34 cellular contexts compared by ENCODE assay signal in genomic region chr1:1898246-1898933, GRCh38. TPM values are rescaled to one million over a fixed set of nuclear protein-coding genes. Genes with fewer than 3 reads are reported as not detected.
"Had no signal": no experiment of that assay in that cellular context is flagged by ENCODE, and none has a peak within 500 bp of the region (broad histone marks: within the 10 kb centered on the region; RNA-seq: fewer than 3 reads in every experiment).

No MANE protein-coding gene starts in this region.

- H2AFZ ChIP-seq: hepatocyte, parathyroid adenoma had no signal

- H3K27ac ChIP-seq: ascending aorta, gastrocnemius medialis, hepatocyte, parathyroid adenoma, psoas muscle, stomach, thyroid gland, upper lobe of right lung, VCaP had no signal

- H3K4me3 ChIP-seq: ascending aorta, gastrocnemius medialis, hepatocyte, psoas muscle, smooth muscle cell, stomach, thyroid gland, upper lobe of right lung had no signal

- H3K79me2 ChIP-seq: parathyroid adenoma had no signal

- H3K27ac Mint-ChIP-seq: activated CD4-positive, alpha-beta memory T cell treated with anti-CD3 and anti-CD28 coated beads for 36 hours; activated CD4-positive, alpha-beta T cell treated with anti-CD3 and anti-CD28 coated beads, Interleukin-2, amount 10 ng/mL, durations not matched to agents 24 days and 14 days; activated T-helper 1 cell treated with anti-CD3 and anti-CD28 coated beads, Interleukin-12 subunit alpha, Interleukin-12 subunit beta, Interleukin-2, Interleukin-4 antibody, amounts not matched to agents 30 ng/mL and 10 ng/mL and 1 ng/mL, durations not matched to agents 14 hours and 24 hours and 36 hours; effector memory CD8-positive, alpha-beta T cell; stimulated activated naive B cell treated with anti-CD40 and anti-IgM and Interleukin-4, amounts not matched to agents 10 μg/mL and 1 μg/mL and 100 μg/mL, for 72 hours had no signal

- H3K4me3 Mint-ChIP-seq: activated CD4-positive, alpha-beta memory T cell treated with anti-CD3 and anti-CD28 coated beads for 36 hours; activated CD4-positive, alpha-beta T cell treated with anti-CD3 and anti-CD28 coated beads, Interleukin-2, amount 10 ng/mL, durations not matched to agents 24 days and 14 days; activated naive CD4-positive, alpha-beta T cell treated with anti-CD3 and anti-CD28 coated beads, Interleukin-2, amount 10 ng/mL, durations not matched to agents 7 days and 5 days; activated naive CD8-positive, alpha-beta T cell treated with anti-CD3 and anti-CD28 coated beads, Interleukin-2, amount 10 ng/mL, durations not matched to agents 7 days and 5 days; activated T-helper 1 cell treated with anti-CD3 and anti-CD28 coated beads, Interleukin-12 subunit alpha, Interleukin-12 subunit beta, Interleukin-2, Interleukin-4 antibody, amounts not matched to agents 30 ng/mL and 10 ng/mL and 1 ng/mL, durations not matched to agents 14 hours and 24 hours and 36 hours; brain; stimulated activated naive B cell treated with anti-CD40 and anti-IgM and Interleukin-4, amounts not matched to agents 10 μg/mL and 1 μg/mL and 100 μg/mL, for 72 hours had no signal

- H3K9ac ChIP-seq: parathyroid adenoma had no signal

- H3K27me3 Mint-ChIP-seq: activated CD4-positive, alpha-beta memory T cell treated with anti-CD3 and anti-CD28 coated beads for 36 hours; stimulated activated naive B cell treated with anti-CD40 and anti-IgM and Interleukin-4, amounts not matched to agents 10 μg/mL and 1 μg/mL and 100 μg/mL, for 72 hours had no signal

- H3K9me3 ChIP-seq: ascending aorta, gastrocnemius medialis, psoas muscle, stomach, thyroid gland, upper lobe of right lung had no signal

- H3K36me3 ChIP-seq: ascending aorta, gastrocnemius medialis, stomach, thyroid gland, upper lobe of right lung had no signal

- FAIRE-seq: kidney had no signal

- DNase-seq: activated CD4-positive, alpha-beta memory T cell treated with anti-CD3 and anti-CD28 coated beads for 36 hours; activated CD8-positive, alpha-beta memory T cell treated with anti-CD3 and anti-CD28 coated beads, Interleukin-2, amount 50 U/mL, for 4 hours; activated effector memory CD4-positive, alpha-beta T cell treated with anti-CD3 and anti-CD28 coated beads, Interleukin-2, amount 50 U/mL, for 16 hours; activated T-cell treated with anti-CD3 and anti-CD28 coated beads, Interleukin-2, amount 50 U/mL, for 1 hour; cortex of kidney; erythroblast; gastrocnemius medialis; glutamatergic neuron; kidney; left colon; mammary epithelial cell; midbrain; nucleus accumbens; stimulated activated CD4-positive, alpha-beta T cell treated with anti-CD3 and anti-CD28 coated beads, Interleukin-1b, Interleukin-23, amount 100 ng/mL, for 48 hours; stimulated activated naive B cell treated with anti-CD40 and anti-IgM and Interleukin-4, amounts not matched to agents 10 μg/mL and 1 μg/mL and 100 μg/mL, for 72 hours; stomach; thyroid gland; upper lobe of right lung had no signal

- H3K27me3 ChIP-seq: ascending aorta, gastrocnemius medialis, hepatocyte, thyroid gland, upper lobe of right lung had no signal

- H3K36me3 Mint-ChIP-seq: activated CD4-positive, alpha-beta memory T cell treated with anti-CD3 and anti-CD28 coated beads for 36 hours; activated naive CD4-positive, alpha-beta T cell treated with anti-CD3 and anti-CD28 coated beads, Interleukin-2, amount 10 ng/mL, durations not matched to agents 7 days and 5 days; activated naive CD8-positive, alpha-beta T cell treated with anti-CD3 and anti-CD28 coated beads, Interleukin-2, amount 10 ng/mL, durations not matched to agents 7 days and 5 days; brain; naive thymus-derived CD4-positive, alpha-beta T cell had no signal

- H3K4me1 ChIP-seq: parathyroid adenoma, upper lobe of right lung had no signal

- H3K4me2 ChIP-seq: hepatocyte, smooth muscle cell had no signal

- ATAC-seq: activated CD4-positive, CD25-positive, alpha-beta regulatory T cell treated with anti-CD3 and anti-CD28 coated beads, Interleukin-2, amount 50 U/mL, for 24 hours; gastrocnemius medialis; left colon; psoas muscle; upper lobe of right lung had no signal

- H3K9me3 Mint-ChIP-seq: activated CD4-positive, alpha-beta memory T cell treated with anti-CD3 and anti-CD28 coated beads for 36 hours; activated CD4-positive, alpha-beta T cell treated with anti-CD3 and anti-CD28 coated beads, Interleukin-2, amount 10 ng/mL, durations not matched to agents 24 days and 14 days; activated naive CD4-positive, alpha-beta T cell treated with anti-CD3 and anti-CD28 coated beads, Interleukin-2, amount 10 ng/mL, durations not matched to agents 7 days and 5 days; activated naive CD8-positive, alpha-beta T cell treated with anti-CD3 and anti-CD28 coated beads, Interleukin-2, amount 10 ng/mL, durations not matched to agents 7 days and 5 days; activated T-helper 1 cell treated with anti-CD3 and anti-CD28 coated beads, Interleukin-12 subunit alpha, Interleukin-12 subunit beta, Interleukin-2, Interleukin-4 antibody, amounts not matched to agents 30 ng/mL and 10 ng/mL and 1 ng/mL, durations not matched to agents 14 hours and 24 hours and 36 hours; effector memory CD8-positive, alpha-beta T cell; naive thymus-derived CD4-positive, alpha-beta T cell; stimulated activated naive B cell treated with anti-CD40 and anti-IgM and Interleukin-4, amounts not matched to agents 10 μg/mL and 1 μg/mL and 100 μg/mL, for 72 hours had no signal

RNA-seq across cellular contexts. Expression of gene CALML6, which starts 16.7 kb away (rescaled TPM):
- total RNA-seq: activated CD4-positive, alpha-beta T cell treated with anti-CD3 and anti-CD28 coated beads, Interleukin-2, amount 10 ng/mL, durations not matched to agents 24 days and 14 days; ascending aorta; stomach had no signal
- polyA plus RNA-seq: naive thymus-derived CD4-positive, alpha-beta T cell; neural cell had no signal

RNA-seq across cellular contexts. Expression of gene TMEM52, which starts 20.7 kb away (rescaled TPM):
- total RNA-seq: activated naive CD8-positive, alpha-beta T cell treated with anti-CD3 and anti-CD28 coated beads, Interleukin-2, amount 10 ng/mL, durations not matched to agents 7 days and 5 days; ascending aorta; T-helper 2 cell treated with Interferon-gamma antibody and Interleukin-4, amounts not matched to agents 100 ng/mL and 5 ng/mL, for 36 hours; thyroid gland had no signal
